26 cellular contexts compared by ENCODE assay signal in genomic region chr18:8814206-8814605, GRCh38.
DNase-seq lines count a peak whose midpoint lies in the region; ATAC-seq and TF ChIP-seq lines count a peak whose summit lies in the region.
"Had no signal": no experiment of that assay in that cellular context is flagged by ENCODE, and none has a peak within 500 bp of the region (broad histone marks: within the 10 kb centered on the region; RNA-seq: fewer than 3 reads in every experiment).

No MANE protein-coding gene starts in this region.

- peak overlapping the region; percentile 70 for H4K5ac ChIP-seq in IMR-90 (ENCODE audit: low read depth, low read length)

- no TSS peak for BruUV-seq in IMR-90 (replicated peaks; lab: Mats Ljungman, UMichigan)

- H3K4me3 ChIP-seq in IMR-90 (ENCODE audit: insufficient read depth, low read depth, low read length) (no peak overlapping the region), dorsolateral prefrontal cortex (no peak overlapping the region)
- H3K4me3 ChIP-seq: adrenal gland, right atrium auricular region, transverse colon had no signal

- H3K27ac ChIP-seq in IMR-90 (ENCODE audit: insufficient read depth, low read length) (peak overlapping the region; percentile 97), dorsolateral prefrontal cortex (no peak overlapping the region)
- H3K27ac ChIP-seq: adrenal gland had no signal

- H2BK20ac ChIP-seq in IMR-90 (ENCODE audit: low read depth, low read length) = peak overlapping the region; percentile 95

- in situ Hi-C loops in IMR-90 (cut with MboI; ENCODE audit: low sequenced_read_pairs) = no loop called here
- in situ Hi-C loops in KBM-7 (cut with MboI; ENCODE audit: low pct_unique_long_range_greater_than_20kb, low sequenced_read_pairs) = no loop called here

- H3K4ac ChIP-seq in IMR-90 (ENCODE audit: low read depth, low read length) = peak overlapping the region; percentile 96

- no peak for TF ChIP-seq CTCF in IMR-90 (conservative IDR thresholded peaks at IDR 0.05; ENCODE audit: low read depth, low read length)
- no peak for TF ChIP-seq CTCF in chondrocyte (IDR thresholded peaks at IDR 0.05)
- TF ChIP-seq CTCF in dorsolateral prefrontal cortex (IDR thresholded peaks at IDR 0.05 in 54 of 56, conservative IDR thresholded peaks at IDR 0.05 in 2 of 56; ENCODE audit: low read depth in 1 of 56, partially characterized antibody in 56 of 56) = no peak

- H4K91ac ChIP-seq in IMR-90 (ENCODE audit: insufficient read depth, low read depth, low read length) = peak overlapping the region; percentile 98

- H3K14ac ChIP-seq in IMR-90 (replicated peaks; ENCODE audit: low read depth, low read length) = peak overlapping the region; percentile 96

- H3K23ac ChIP-seq in IMR-90 (ENCODE audit: low read depth, low read length) = peak overlapping the region; percentile 51; the same call in 1 of the 2 replicates

- intact Hi-C loops in IMR-90 (cut with micrococcal nuclease) = no loop called here
- intact Hi-C loops in dorsolateral prefrontal cortex (cut with DNase I) = no loop called here

- peaks cover 33% of the 10 kb centered on the region for H3K36me3 Mint-ChIP-seq in chondrocyte (ENCODE audit: low read depth)
- H3K36me3 Mint-ChIP-seq in activated naive CD8-positive, alpha-beta T cell treated with anti-CD3 and anti-CD28 coated beads for 36 hours = no peaks in the 10 kb centered on the region
- H3K36me3 Mint-ChIP-seq: CD14-positive monocyte had no signal

- peaks cover 49% of the 10 kb centered on the region for H3K36me3 ChIP-seq in IMR-90 (ENCODE audit: control insufficient read depth, insufficient read depth, low read length)
- H3K36me3 ChIP-seq: adrenal gland, right atrium auricular region, transverse colon had no signal

- H3K27ac Mint-ChIP-seq in chondrocyte (ENCODE audit: unreplicated experiment) = peak overlapping the region; percentile 78
- no peak overlapping the region for H3K27ac Mint-ChIP-seq in activated naive CD8-positive, alpha-beta T cell treated with anti-CD3 and anti-CD28 coated beads for 36 hours
- H3K27ac Mint-ChIP-seq: activated CD8-positive, alpha-beta T cell treated with anti-CD3 and anti-CD28 coated beads for 36 hours; CD14-positive monocyte had no signal

- peaks cover 25% of the 10 kb centered on the region for H3K9me1 ChIP-seq in IMR-90 (ENCODE audit: insufficient read depth, low read length)

- H3K27me3 ChIP-seq in IMR-90 (ENCODE audit: control insufficient read depth, insufficient read depth, low read length) (no peaks in the 10 kb centered on the region), dorsolateral prefrontal cortex (no peaks in the 10 kb centered on the region)
- H3K27me3 ChIP-seq: right atrium auricular region had no signal

- POLR2A ChIA-PET in IMR-90 (lab: Charles Lee; ENCODE audit: unreplicated experiment) = interaction anchor here (0.8 kb wide), 1 partner anchor 13 kb away, joined by 4 read pairs; no protein-coding TSS in a partner anchor

- H2AFZ ChIP-seq in IMR-90 (replicated peaks; ENCODE audit: low read length, poor library complexity) = no peak overlapping the region

- DNase-seq in AG20443 (ENCODE audit: low spot score) = peak; percentile 35
- DNase-seq in IMR-90 = peak; percentile 76
- DNase-seq in chondrocyte (ENCODE audit: low spot score) = no peak
- peak; percentile 57 for DNase-seq in kidney tubule cell (ENCODE audit: low spot score)
- no peak for DNase-seq in KBM-7
- DNase-seq in activated naive CD8-positive, alpha-beta T cell treated with anti-CD3 and anti-CD28 coated beads for 36 hours = no peak
- no peak for DNase-seq in dorsolateral prefrontal cortex
- DNase-seq: activated CD4-positive, CD25-positive, alpha-beta regulatory T cell treated with anti-CD3 and anti-CD28 coated beads, Interleukin-2, amount 50 U/mL, for 72 hours; activated CD8-positive, alpha-beta T cell treated with anti-CD3 and anti-CD28 coated beads for 36 hours; activated effector memory CD4-positive, alpha-beta T cell treated with anti-CD3 and anti-CD28 coated beads, Interleukin-2, amount 50 U/mL, for 16 hours; activated T-cell treated with anti-CD3 and anti-CD28 coated beads for 4 hours; adrenal gland; central memory CD4-positive, alpha-beta T cell; DMS 273 treated with DMSO at 0.1 percent for 48 hours; effector CD4-positive, alpha-beta T cell; GF-D8; Karpas-422; mesendoderm; NCI-H1694 treated with DMSO at 0.1 percent for 48 hours; NCI-H82; nucleus accumbens; T1000; transverse colon had no signal

- H3K4me2 ChIP-seq in IMR-90 (ENCODE audit: low read depth, low read length) = peak overlapping the region; percentile 58; the same call in 1 of the 2 replicates

- no peak for TF ChIP-seq POLR2A in IMR-90 (IDR thresholded peaks at IDR 0.05; ENCODE audit: low read depth, low read length)

- no peak for TF ChIP-seq RAD21 in IMR-90 (IDR thresholded peaks at IDR 0.05; ENCODE audit: low read length)

- CTCF ChIA-PET in IMR-90 (lab: Yijun Ruan, JAX) = interaction anchor here (1.0 kb wide), 1 partner anchor 48 kb away, joined by 3 read pairs; no protein-coding TSS in a partner anchor

- peak overlapping the region; percentile 73; the same call in 1 of the 2 replicates for H3K56ac ChIP-seq in IMR-90 (ENCODE audit: extremely low read depth, insufficient read depth, low read length)

- H3K79me1 ChIP-seq in IMR-90 (ENCODE audit: low read depth in 1 of 2, low read length in 2 of 2) = peaks cover 21 to 67% of the 10 kb centered on the region in 2 experiments

- peak overlapping the region; percentile 94; the same call in 2 of the 3 replicates for H2BK15ac ChIP-seq in IMR-90 (ENCODE audit: low read depth, low read length)

- peak overlapping the region; percentile 79 for H2BK5ac ChIP-seq in IMR-90 (ENCODE audit: low read depth, low read length, poor library complexity, severe bottlenecking)

- no peaks in the 10 kb centered on the region for H3K9me3 ChIP-seq in IMR-90 (ENCODE audit: control insufficient read depth, insufficient read depth, low read length)
- H3K9me3 ChIP-seq: adrenal gland, right atrium auricular region, transverse colon had no signal

- H3K4me3 Mint-ChIP-seq in chondrocyte (ENCODE audit: unreplicated experiment) = no peak overlapping the region
- no peak overlapping the region for H3K4me3 Mint-ChIP-seq in activated naive CD8-positive, alpha-beta T cell treated with anti-CD3 and anti-CD28 coated beads for 36 hours
- H3K4me3 Mint-ChIP-seq: activated CD8-positive, alpha-beta T cell treated with anti-CD3 and anti-CD28 coated beads for 36 hours; CD14-positive monocyte had no signal

- H2AK5ac ChIP-seq in IMR-90 (ENCODE audit: low read depth, low read length) = peak overlapping the region; percentile 96

- H2BK120ac ChIP-seq in IMR-90 (ENCODE audit: low read depth, low read length) = peak overlapping the region; percentile 93

- peak overlapping the region; percentile 17 for H2AK9ac ChIP-seq in IMR-90 (replicated peaks; ENCODE audit: low read depth, low read length, poor library complexity)

- dilution Hi-C loops in IMR-90 (cut with HindIII; ENCODE audit: low sequenced_read_pairs, unreplicated experiment) = no loop called here

- peak overlapping the region; percentile 54 to 81 for H4K8ac ChIP-seq in IMR-90 (ENCODE audit: low read depth in 2 of 2, low read length in 2 of 2)

- peak overlapping the region; percentile 97 for H3K18ac ChIP-seq in IMR-90 (ENCODE audit: low read depth, low read length)

- ATAC-seq in IMR-90 (ENCODE audit: low read depth) = peak; percentile 9; the same call in 1 of the 2 replicates
- ATAC-seq in GM21360 (IDR thresholded peaks at IDR 0.05; ENCODE audit: unreplicated experiment) = no peak
- ATAC-seq: activated CD8-positive, alpha-beta T cell treated with anti-CD3 and anti-CD28 coated beads for 36 hours had no signal

- peak overlapping the region; percentile 48 for H3K9ac ChIP-seq in IMR-90 (ENCODE audit: low read depth, low read length)

- WGBS in IMR-90 (ENCODE audit: extremely low coverage in 2 of 2, insufficient read length in 1 of 2), 2 experiments = 100% methylated on average over 1 of the region's 6 CpGs; no CpG with 5 or more reads in 1 of the 2 experiments

- H3K9me3 Mint-ChIP-seq in chondrocyte (ENCODE audit: low read depth) = no peaks in the 10 kb centered on the region
- H3K9me3 Mint-ChIP-seq in activated naive CD8-positive, alpha-beta T cell treated with anti-CD3 and anti-CD28 coated beads for 36 hours = no peaks in the 10 kb centered on the region
- H3K9me3 Mint-ChIP-seq: activated CD8-positive, alpha-beta T cell treated with anti-CD3 and anti-CD28 coated beads for 36 hours; CD14-positive monocyte had no signal

- no peaks in the 10 kb centered on the region for H3K27me3 Mint-ChIP-seq in chondrocyte (ENCODE audit: low read depth)
- no peaks in the 10 kb centered on the region for H3K27me3 Mint-ChIP-seq in activated naive CD8-positive, alpha-beta T cell treated with anti-CD3 and anti-CD28 coated beads for 36 hours
- H3K27me3 Mint-ChIP-seq: activated CD8-positive, alpha-beta T cell treated with anti-CD3 and anti-CD28 coated beads for 36 hours had no signal

- H4K20me1 ChIP-seq in IMR-90 (ENCODE audit: insufficient read depth, low read length) = no peaks in the 10 kb centered on the region

- H3K4me1 Mint-ChIP-seq in chondrocyte (ENCODE audit: low read depth) = peaks cover 40% of the 10 kb centered on the region
- H3K4me1 Mint-ChIP-seq in activated naive CD8-positive, alpha-beta T cell treated with anti-CD3 and anti-CD28 coated beads for 36 hours = peaks cover 4% of the 10 kb centered on the region

- H3K4me1 ChIP-seq in IMR-90 (ENCODE audit: control insufficient read depth, insufficient read depth, low read length) = peaks cover 25% of the 10 kb centered on the region
- H3K4me1 ChIP-seq: adrenal gland had no signal

TF ChIP-seq in IMR-90, 13 proteins besides CTCF, POLR2A, EP300 and RAD21:
- 0 out of 2 replicates have a peak, but pooled peaks have one; percentile 16 for TF ChIP-seq FOS (IDR thresholded peaks at IDR 0.05; ENCODE audit: low read depth, low read length)
- TF ChIP-seq MAFK (IDR thresholded peaks at IDR 0.05; ENCODE audit: low read depth, low read length) = no peak
- TF ChIP-seq MXI1 (IDR thresholded peaks at IDR 0.05; ENCODE audit: borderline replicate concordance, low read depth, low read length) = no peak
- TF ChIP-seq RCOR1 (IDR thresholded peaks at IDR 0.05; ENCODE audit: insufficient replicate concordance, low read length) = no peak
- no peak for TF ChIP-seq MAZ (IDR thresholded peaks at IDR 0.05; ENCODE audit: borderline replicate concordance, low read depth, low read length)
- TF ChIP-seq CEBPB (IDR thresholded peaks at IDR 0.05; ENCODE audit: low read depth, low read length) = no peak
- TF ChIP-seq NFE2L2 (IDR thresholded peaks at IDR 0.05; ENCODE audit: low read depth, low read length) = no peak
- TF ChIP-seq RFX5 (IDR thresholded peaks at IDR 0.05; ENCODE audit: low read depth, low read length) = no peak
TF ChIP-seq in IMR-90: peak in this region for 1.

Comparison
In these comparisons a context has a peak if more than half of its experiments do, and no peak if none do; other contexts are left out.
1. DNase-seq: peak in AG20443 (single experiment), IMR-90 (single experiment) and kidney tubule cell (single experiment); none in chondrocyte (single experiment), KBM-7 (single experiment), activated naive CD8-positive, alpha-beta T cell treated with anti-CD3 and anti-CD28 coated beads for 36 hours (single experiment) and dorsolateral prefrontal cortex (0 of 10).